22 cellular contexts compared by ENCODE assay signal in the genomic region with DNA sequence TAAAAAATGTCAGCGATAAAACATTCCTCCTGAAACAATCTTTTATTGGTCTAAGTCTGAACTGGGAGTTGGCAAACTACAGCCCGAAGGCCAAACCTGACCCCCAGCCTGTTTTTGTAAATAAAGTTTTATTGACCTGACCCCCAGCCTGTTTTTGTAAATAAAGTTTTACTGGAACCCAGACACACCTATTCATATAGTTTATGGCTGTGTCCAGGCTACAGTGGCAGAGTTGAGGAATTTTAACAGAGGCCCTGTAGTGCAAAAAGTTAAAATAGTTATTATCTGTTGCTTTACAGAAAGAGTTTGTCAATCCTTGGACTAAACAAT.
"Had no signal": no experiment of that assay in that cellular context is flagged by ENCODE, and none has a peak within 500 bp of the region (broad histone marks: within the 10 kb centered on the region; RNA-seq: fewer than 3 reads in every experiment).

No MANE protein-coding gene starts in this region.

- H3K9ac ChIP-seq: neural progenitor cell had no signal

- H3K36me3 ChIP-seq: left ventricle myocardium inferior, neural progenitor cell, pancreas, upper lobe of right lung had no signal

- H3K4me2 ChIP-seq: neural progenitor cell, smooth muscle cell had no signal

- DNase-seq: activated CD4-positive, alpha-beta T cell treated with anti-CD3 and anti-CD28 coated beads for 48 hours; activated CD4-positive, CD25-positive, alpha-beta regulatory T cell; activated CD8-positive, alpha-beta T cell treated with anti-CD3 and anti-CD28 coated beads for 36 hours; activated naive CD4-positive, alpha-beta T cell; activated naive CD8-positive, alpha-beta T cell treated with anti-CD3 and anti-CD28 coated beads, Interleukin-2, amount 10 ng/mL, durations not matched to agents 7 days and 5 days; activated T-cell treated with anti-CD3 and anti-CD28 coated beads, Interleukin-2, amount 50 U/mL, for 1 hour; amygdala; effector memory CD8-positive, alpha-beta T cell; kidney; left ventricle myocardium inferior; naive B cell; pancreas; stimulated activated CD4-positive, alpha-beta T cell treated with anti-CD3 and anti-CD28 coated beads, Interleukin-4, amount 100 ng/mL, for 1 hour; T-helper 1 cell; T-helper 9 cell; testis; upper lobe of right lung had no signal

- H2AFZ ChIP-seq: neural progenitor cell had no signal

- H3K4me1 ChIP-seq: left ventricle myocardium inferior, pancreas, testis, upper lobe of right lung had no signal

- H3K27ac ChIP-seq: left ventricle myocardium inferior, neural progenitor cell, pancreas, testis, upper lobe of right lung had no signal

- H3K27me3 ChIP-seq: neural progenitor cell, pancreas, testis, upper lobe of right lung had no signal

- H3K9me3 ChIP-seq: left ventricle myocardium inferior, pancreas, testis, upper lobe of right lung had no signal

- ATAC-seq: activated CD8-positive, alpha-beta T cell treated with anti-CD3 and anti-CD28 coated beads for 36 hours; activated T-helper 17 cell treated with anti-CD3 and anti-CD28 coated beads, Interleukin-2, amount 50 U/mL, for 72 hours; effector memory CD8-positive, alpha-beta T cell; pancreas; sciatic nerve; stimulated activated effector memory CD8-positive, alpha-beta T cell treated with anti-CD3 and anti-CD28 coated beads, Interleukin-12 subunit alpha, Interleukin-12 subunit beta, amount 100 ng/mL, for 72 hours; upper lobe of right lung had no signal

- H3K4me3 ChIP-seq: left ventricle myocardium inferior, neural progenitor cell, pancreas, smooth muscle cell, testis, upper lobe of right lung had no signal
